ENCODE assay signal across 34 cellular contexts in genomic region chr10:88292185-88292514, GRCh38.
A peak's percentile ranks its signal among the peaks of the same experiment; 100 is the strongest.
DNase-seq lines count a peak whose midpoint lies in the region; ATAC-seq, FAIRE-seq and TF ChIP-seq lines count a peak whose summit lies in the region.
"Had no signal": no experiment of that assay in that cellular context is flagged by ENCODE, and none has a peak within 500 bp of the region (broad histone marks: within the 10 kb centered on the region; RNA-seq: fewer than 3 reads in every experiment).

No MANE protein-coding gene starts in this region.

- H3K27ac ChIP-seq in OCI-LY3 (ENCODE audit: low read length) = no peak overlapping the region
- H3K27ac ChIP-seq: adrenal gland, dorsolateral prefrontal cortex, esophagus muscularis mucosa, parathyroid adenoma, skin epidermis, suprapubic skin, upper lobe of right lung, VCaP had no signal

- intact Hi-C loops in MCF 10A (cut with micrococcal nuclease) = no loop called here

- no peaks in the 10 kb centered on the region for H3K9me2 ChIP-seq in Loucy (replicated peaks; ENCODE audit: low read depth, low read length)

- H4K20me1 ChIP-seq in Loucy (ENCODE audit: insufficient read depth, low read length, poor library complexity, severe bottlenecking) (no peaks in the 10 kb centered on the region), OCI-LY3 (ENCODE audit: insufficient read depth, low read length) (no peaks in the 10 kb centered on the region)

- TF ChIP-seq CTCF in Loucy (conservative IDR thresholded peaks at IDR 0.05; ENCODE audit: low read length) (no peak), OCI-LY3 (IDR thresholded peaks at IDR 0.05; ENCODE audit: low read depth, low read length) (no peak), MCF 10A (IDR thresholded peaks at IDR 0.05; ENCODE audit: unreplicated experiment) (no peak)

- CTCF ChIA-PET in MCF 10A (lab: Yijun Ruan, JAX) = interaction anchor here (0.8 to 1.0 kb wide), 2 partner anchors 8 to 55 kb away, joined by 4 read pairs; no protein-coding TSS in a partner anchor

- H3K36me3 ChIP-seq in Loucy (ENCODE audit: insufficient read depth, low read length) (no peaks in the 10 kb centered on the region), OCI-LY3 (replicated peaks; ENCODE audit: low read depth, low read length) (no peaks in the 10 kb centered on the region)
- H3K36me3 ChIP-seq: adrenal gland, esophagus muscularis mucosa, suprapubic skin, upper lobe of right lung had no signal

- H3K9me3 ChIP-seq in Loucy (ENCODE audit: insufficient read depth, low read depth, low read length) (no peaks in the 10 kb centered on the region), OCI-LY3 (ENCODE audit: insufficient read depth, low read length) (no peaks in the 10 kb centered on the region)
- H3K9me3 ChIP-seq: adrenal gland, body of pancreas, esophagus muscularis mucosa, suprapubic skin, upper lobe of right lung had no signal

- H3K4me3 ChIP-seq in Loucy (ENCODE audit: low read length, poor library complexity, severe bottlenecking) (no peak overlapping the region), OCI-LY3 (ENCODE audit: low read length) (no peak overlapping the region)
- H3K4me3 ChIP-seq: adrenal gland, body of pancreas, dorsolateral prefrontal cortex, esophagus muscularis mucosa, skin epidermis, suprapubic skin, upper lobe of right lung had no signal

- H3K79me2 ChIP-seq in Loucy (ENCODE audit: insufficient read depth, low read length) (peaks cover 12% of the 10 kb centered on the region; the same call in 1 of the 2 replicates), OCI-LY3 (ENCODE audit: low read length) (no peaks in the 10 kb centered on the region)
- H3K79me2 ChIP-seq: parathyroid adenoma had no signal

- peak overlapping the region; percentile 20 for H3K9ac ChIP-seq in Loucy (ENCODE audit: low read depth, low read length, poor library complexity, severe bottlenecking)
- H3K9ac ChIP-seq in OCI-LY3 (ENCODE audit: low read length) = no peak overlapping the region
- H3K9ac ChIP-seq: parathyroid adenoma had no signal

- H2AFZ ChIP-seq in Loucy (ENCODE audit: low read length) = no peak overlapping the region
- H2AFZ ChIP-seq in OCI-LY3 (ENCODE audit: low read depth, low read length) = no peak overlapping the region
- H2AFZ ChIP-seq: parathyroid adenoma had no signal

- H3K27me3 Mint-ChIP-seq in MCF 10A (ENCODE audit: insufficient read depth, unreplicated experiment) = no peaks in the 10 kb centered on the region
- H3K27me3 Mint-ChIP-seq: activated naive CD4-positive, alpha-beta T cell treated with anti-CD3 and anti-CD28 coated beads, Interleukin-2, amount 10 ng/mL, durations not matched to agents 7 days and 5 days; CD4-positive, alpha-beta memory T cell had no signal

- H3K4me3 Mint-ChIP-seq in MCF 10A (ENCODE audit: unreplicated experiment) = no peak overlapping the region
- H3K4me3 Mint-ChIP-seq: activated CD8-positive, alpha-beta T cell treated with anti-CD3 and anti-CD28 coated beads, Interleukin-2, amount 10 ng/mL, durations not matched to agents 7 days and 5 days; activated naive CD4-positive, alpha-beta T cell treated with anti-CD3 and anti-CD28 coated beads, Interleukin-2, amount 10 ng/mL, durations not matched to agents 7 days and 5 days; CD4-positive, alpha-beta memory T cell; neural crest cell had no signal

- DNase-seq in NOMO-1 (lab: John Stamatoyannopoulos, UW; ENCODE audit: unreplicated experiment in 2 of 2) (peak; percentile 17 to 57), NOMO-1 treated with dmso at 0.1 percent for 144 hours (lab: John Stamatoyannopoulos, UW; ENCODE audit: unreplicated experiment) (no peak), urothelium cell line (ENCODE audit: low spot score) (no peak), NCI-H82 (lab: John Stamatoyannopoulos, UW) (no peak), MCF 10A (ENCODE audit: unreplicated experiment) (no peak)
- DNase-seq: activated CD4-positive, alpha-beta T cell treated with anti-CD3 and anti-CD28 coated beads for 4 hours; activated CD8-positive, alpha-beta T cell treated with anti-CD3 and anti-CD28 coated beads, Interleukin-2, amount 10 ng/mL, durations not matched to agents 7 days and 5 days; activated naive CD4-positive, alpha-beta T cell treated with anti-CD3 and anti-CD28 coated beads, Interleukin-2, amount 10 ng/mL, durations not matched to agents 7 days and 5 days; adrenal gland; body of pancreas; CD4-positive, alpha-beta memory T cell; dorsolateral prefrontal cortex; KG1; mesendoderm; NCI-H1105; NCI-H2029 treated with DMSO at 0.1 percent for 48 hours; NCI-H226; NCI-H526 treated with DMSO at 0.1 percent for 48 hours; PC-3; stimulated activated naive CD4-positive, alpha-beta T cell treated with Interleukin-2 at 50 U/mL for 16 hours; SW 1271; upper lobe of right lung had no signal

- H3F3A ChIP-seq in Loucy (ENCODE audit: low read depth) = no peaks in the 10 kb centered on the region

- no peak for ATAC-seq in HG03196 (IDR thresholded peaks at IDR 0.05; ENCODE audit: unreplicated experiment)
- ATAC-seq: activated CD8-positive, alpha-beta T cell treated with anti-CD3 and anti-CD28 coated beads, Interleukin-2, amount 10 ng/mL, durations not matched to agents 7 days and 5 days; body of pancreas; left lobe of liver; PC-3; upper lobe of right lung had no signal

- H3K4me2 ChIP-seq in Loucy (ENCODE audit: low read depth, low read length, poor library complexity, severe bottlenecking) (peak overlapping the region; percentile 38), OCI-LY3 (ENCODE audit: low read length) (peak overlapping the region; percentile 48)

- no peak for FAIRE-seq in urothelium cell line (lab: Jason Lieb, UNC)
- FAIRE-seq: endometrium, islet of Langerhans had no signal

- H3K9me3 Mint-ChIP-seq in MCF 10A (ENCODE audit: unreplicated experiment) = no peaks in the 10 kb centered on the region
- H3K9me3 Mint-ChIP-seq: activated naive CD4-positive, alpha-beta T cell treated with anti-CD3 and anti-CD28 coated beads, Interleukin-2, amount 10 ng/mL, durations not matched to agents 7 days and 5 days; neural crest cell had no signal

- H3K4me1 ChIP-seq in Loucy (ENCODE audit: insufficient read depth, low read length, poor library complexity, severe bottlenecking) (peaks cover 64% of the 10 kb centered on the region), OCI-LY3 (ENCODE audit: low read length) (peaks cover 34% of the 10 kb centered on the region)
- H3K4me1 ChIP-seq: esophagus muscularis mucosa, parathyroid adenoma, suprapubic skin, upper lobe of right lung had no signal

- no peaks in the 10 kb centered on the region for H3K36me3 Mint-ChIP-seq in MCF 10A (ENCODE audit: insufficient read depth, unreplicated experiment)
- H3K36me3 Mint-ChIP-seq: CD4-positive, alpha-beta memory T cell had no signal

- BruUV-seq in MCF 10A (replicated peaks; lab: Mats Ljungman, UMichigan) = no TSS peak

- POLR2A ChIA-PET in MCF 10A (lab: Yijun Ruan, JAX) = no interaction called here

- no peaks in the 10 kb centered on the region for H3K4me1 Mint-ChIP-seq in MCF 10A (ENCODE audit: insufficient read depth, unreplicated experiment)
- H3K4me1 Mint-ChIP-seq: activated naive CD4-positive, alpha-beta T cell treated with anti-CD3 and anti-CD28 coated beads, Interleukin-2, amount 10 ng/mL, durations not matched to agents 7 days and 5 days; neural crest cell had no signal

- H3K27me3 ChIP-seq in Loucy (ENCODE audit: insufficient read depth, low read length, poor library complexity, severe bottlenecking) = no peaks in the 10 kb centered on the region
- H3K27me3 ChIP-seq in OCI-LY3 (ENCODE audit: low read depth, low read length) = no peaks in the 10 kb centered on the region
- H3K27me3 ChIP-seq: adrenal gland, body of pancreas, dorsolateral prefrontal cortex, esophagus muscularis mucosa, suprapubic skin, upper lobe of right lung had no signal

- no peak overlapping the region for H3K27ac Mint-ChIP-seq in MCF 10A (ENCODE audit: low read depth, unreplicated experiment)
- H3K27ac Mint-ChIP-seq: activated CD8-positive, alpha-beta T cell treated with anti-CD3 and anti-CD28 coated beads, Interleukin-2, amount 10 ng/mL, durations not matched to agents 7 days and 5 days; activated naive CD4-positive, alpha-beta T cell treated with anti-CD3 and anti-CD28 coated beads, Interleukin-2, amount 10 ng/mL, durations not matched to agents 7 days and 5 days; CD4-positive, alpha-beta memory T cell had no signal

Comparison
In these comparisons a context has a peak if more than half of its experiments do, and no peak if none do; other contexts are left out.
1. DNase-seq: peak in NOMO-1 (2 of 2); none in NOMO-1 treated with dmso at 0.1 percent for 144 hours (single experiment), urothelium cell line (single experiment), NCI-H82 (single experiment) and MCF 10A (single experiment).